8 cellular contexts compared by ENCODE assay signal in genomic region chr17:20381358-20382298, GRCh38.
DNase-seq lines count a peak whose midpoint lies in the region; ATAC-seq and TF ChIP-seq lines count a peak whose summit lies in the region.
"Not testable (repeated sequence)": the region's sequence is repeated elsewhere in the genome, so short reads cannot be mapped to it uniquely, and the experiment has no call there.

No MANE protein-coding gene starts in this region.

- TF ChIP-seq EP300 in SK-N-SH (IDR thresholded peaks at IDR 0.05; ENCODE audit: borderline replicate concordance in 1 of 2, low read depth in 1 of 2, low read length in 1 of 2); stomach (IDR thresholded peaks at IDR 0.05): not testable (repeated sequence)

- DNase-seq in COLO668 (lab: John Stamatoyannopoulos, UW; ENCODE audit: unreplicated experiment) (peak; percentile 23), HEK293T (ENCODE audit: extremely low spot score) (peak; percentile 6), NCI-H2029 (lab: John Stamatoyannopoulos, UW) (peak; percentile 20), foreskin keratinocyte (peak; percentile 9 to 37), naive B cell (peak; percentile 53)
- not testable (repeated sequence) for DNase-seq in SK-N-SH, stomach
- DNase-seq in activated naive CD8-positive, alpha-beta T cell treated with anti-CD3 and anti-CD28 coated beads for 36 hours = peak; percentile 4

- H3K9me2 ChIP-seq in SK-N-SH = not testable (repeated sequence)

- H3F3A ChIP-seq in SK-N-SH (replicated peaks; ENCODE audit: insufficient read depth) = not testable (repeated sequence)

- H3K4me2 ChIP-seq in SK-N-SH = not testable (repeated sequence)

- not testable (repeated sequence) for H3K4me1 Mint-ChIP-seq in activated naive CD8-positive, alpha-beta T cell treated with anti-CD3 and anti-CD28 coated beads for 36 hours
- peaks cover 5 to 11% (median 6%) of the 10 kb centered on the region in 3 donors for H3K4me1 Mint-ChIP-seq in naive B cell

- H3K36me3 Mint-ChIP-seq in activated naive CD8-positive, alpha-beta T cell treated with anti-CD3 and anti-CD28 coated beads for 36 hours; naive B cell: not testable (repeated sequence)

- peak; percentile 69 for TF ChIP-seq RAD21 in SK-N-SH (IDR thresholded peaks at IDR 0.05; ENCODE audit: low read length)

- not testable (repeated sequence) for H3K4me3 ChIP-seq in SK-N-SH (ENCODE audit: low read depth in 2 of 2, low read length in 1 of 2); stomach

- not testable (repeated sequence) for H3K79me2 ChIP-seq in SK-N-SH (ENCODE audit: insufficient read depth)

- H3K27ac ChIP-seq in SK-N-SH (ENCODE audit: low read depth in 2 of 2, low read length in 1 of 2); foreskin keratinocyte; stomach: not testable (repeated sequence)

- ATAC-seq in foreskin keratinocyte = peak; percentile 82
- peak; percentile 84 to 86 for ATAC-seq in naive B cell (ENCODE audit: low read depth in 2 of 2)

- not testable (repeated sequence) for H3K9me3 Mint-ChIP-seq in activated naive CD8-positive, alpha-beta T cell treated with anti-CD3 and anti-CD28 coated beads for 36 hours; naive B cell

- H3K4me1 ChIP-seq in SK-N-SH (ENCODE audit: control insufficient read depth in 1 of 2, insufficient read depth in 2 of 2, low read depth in 1 of 2, low read length in 1 of 2); foreskin keratinocyte; stomach: not testable (repeated sequence)

- H3K4me3 Mint-ChIP-seq in activated naive CD8-positive, alpha-beta T cell treated with anti-CD3 and anti-CD28 coated beads for 36 hours = peak overlapping the region; percentile 51
- H3K4me3 Mint-ChIP-seq in naive B cell = peak overlapping the region; percentile 6 to 87 (median 78)

- CTCF ChIA-PET in HEK293T (lab: Yijun Ruan, JAX); SK-N-SH (lab: Yijun Ruan, JAX): not testable (repeated sequence)

- H3K36me3 ChIP-seq in SK-N-SH (replicated peaks in 1 of 2; ENCODE audit: control insufficient read depth in 1 of 2, insufficient read depth in 2 of 2, low read length in 1 of 2); stomach: not testable (repeated sequence)

- H3K27ac Mint-ChIP-seq in activated naive CD8-positive, alpha-beta T cell treated with anti-CD3 and anti-CD28 coated beads for 36 hours = not testable (repeated sequence)
- peak overlapping the region in 4 of 6 donors; percentile 0 to 74 (median 30) for H3K27ac Mint-ChIP-seq in naive B cell

- H3K27me3 ChIP-seq in SK-N-SH (ENCODE audit: insufficient read depth); foreskin keratinocyte; stomach: not testable (repeated sequence)

- H2AFZ ChIP-seq in SK-N-SH (ENCODE audit: low read depth) = not testable (repeated sequence)

- H4K20me1 ChIP-seq in SK-N-SH (ENCODE audit: insufficient read depth) = not testable (repeated sequence)

- not testable (repeated sequence) for H3K27me3 Mint-ChIP-seq in activated naive CD8-positive, alpha-beta T cell treated with anti-CD3 and anti-CD28 coated beads for 36 hours; naive B cell

- POLR2A ChIA-PET in HEK293T (lab: Yijun Ruan, JAX); SK-N-SH (lab: Yijun Ruan, JAX): not testable (repeated sequence)

- not testable (repeated sequence) for H3K9me3 ChIP-seq in SK-N-SH, stomach

- intact Hi-C loops in stomach (cut with DNase I; ENCODE audit: low total_unique reads) = not testable (repeated sequence)

- H3K9ac ChIP-seq in SK-N-SH = not testable (repeated sequence)

- 38% methylated on average over 5 of the region's 20 CpGs for WGBS in SK-N-SH (ENCODE audit: low lambda C conversion rate)
- 11 to 64% (median 50%) methylated on average over 6 to 20 of the region's 20 CpGs for WGBS in stomach, 5 donors

- not testable (repeated sequence) for TF ChIP-seq POLR2A in stomach (IDR thresholded peaks at IDR 0.05)

- TF ChIP-seq CTCF in SK-N-SH (IDR thresholded peaks at IDR 0.05) = peak; percentile 52
- peak; percentile 75 for TF ChIP-seq CTCF in foreskin keratinocyte (conservative IDR thresholded peaks at IDR 0.05)
- TF ChIP-seq CTCF in stomach (IDR thresholded peaks at IDR 0.05) = peak in 4 of 7 experiments; percentile 13 to 39 (median 25)

TF ChIP-seq in SK-N-SH, 30 proteins besides CTCF, POLR2A, EP300 and RAD21:
- peak; percentile 64 for TF ChIP-seq SMC3 (IDR thresholded peaks at IDR 0.05; ENCODE audit: low read depth, low read length)

Comparison
In these comparisons a context has a peak if more than half of its experiments do, and no peak if none do; other contexts are left out.
1. CTCF ChIP-seq: peak in every context shown above with its lines; median percentile 75 in foreskin keratinocyte; 52 in SK-N-SH; 25 in stomach.